In the genomic region with DNA sequence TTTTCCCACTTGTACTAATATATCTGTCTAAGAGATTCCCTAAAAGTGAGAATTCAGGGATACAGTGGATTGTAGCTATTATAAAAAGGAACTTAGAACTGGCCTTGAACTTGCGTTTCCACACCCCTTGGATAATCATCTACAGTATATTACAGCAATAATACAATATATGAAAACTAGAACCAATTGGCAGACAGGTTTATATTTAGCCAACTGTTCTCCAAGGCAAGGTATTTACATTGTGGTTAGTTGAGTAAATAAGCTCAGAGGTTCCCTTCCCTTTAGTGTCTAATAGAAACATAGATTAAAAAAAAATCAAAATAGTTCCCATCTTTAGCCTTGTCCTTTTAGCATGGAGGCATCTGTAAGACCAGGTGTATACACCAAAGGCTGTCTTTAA, we compare ENCODE assay signal across 14 cellular contexts. TPM values are rescaled to one million over a fixed set of nuclear protein-coding genes. Genes with fewer than 3 reads are reported as not detected.
DNase-seq lines count a peak whose midpoint lies in the region; ATAC-seq, FAIRE-seq and TF ChIP-seq lines count a peak whose summit lies in the region.
"Had no signal": no experiment of that assay in that cellular context is flagged by ENCODE, and none has a peak within 500 bp of the region (broad histone marks: within the 10 kb centered on the region; RNA-seq: fewer than 3 reads in every experiment).

No MANE protein-coding gene starts in this region.

- in situ Hi-C loops in Panc1 (cut with HindIII; ENCODE audit: low pct_unique_long_range_greater_than_20kb, low sequenced_read_pairs): no loop called here

- intact Hi-C loops in Panc1 (cut with micrococcal nuclease; ENCODE audit: unreplicated experiment) (no loop called here), kidney (cut with DNase I) (no loop called here)

- H3K27me3 ChIP-seq in Panc1 (ENCODE audit: control insufficient read depth, insufficient read depth, low read length): no peaks in the 10 kb centered on the region
- H3K27me3 ChIP-seq in subcutaneous abdominal adipose tissue (ENCODE audit: control insufficient read depth in 5 of 5, insufficient read depth in 4 of 5, low read length in 5 of 5): no peaks in the 10 kb centered on the region

- H3K9me3 ChIP-seq in Panc1 (ENCODE audit: control insufficient read depth, insufficient read depth, low read depth, low read length): no peaks in the 10 kb centered on the region
- H3K9me3 ChIP-seq in kidney (ENCODE audit: control insufficient read depth in 1 of 2, low read length in 2 of 2): no peaks in the 10 kb centered on the region
- H3K9me3 ChIP-seq in subcutaneous abdominal adipose tissue (ENCODE audit: control insufficient read depth in 5 of 5, low read length in 5 of 5): no peaks in the 10 kb centered on the region

- ATAC-seq in Panc1: peak; percentile 75
- ATAC-seq: activated CD8-positive, alpha-beta memory T cell treated with anti-CD3 and anti-CD28 coated beads, Interleukin-2, amount 10 ng/mL, durations not matched to agents 7 days and 5 days; T-helper 17 cell had no signal

- H3K4me3 ChIP-seq in Panc1 (ENCODE audit: low read depth in 2 of 2, low read length in 2 of 2): no peak overlapping the region
- H3K4me3 ChIP-seq in kidney (ENCODE audit: low read length in 2 of 2): no peak overlapping the region
- no peak overlapping the region for H3K4me3 ChIP-seq in subcutaneous abdominal adipose tissue (ENCODE audit: low read depth in 1 of 5, low read length in 5 of 5)

- POLR2A ChIA-PET in Panc1 (lab: Charles Lee): no interaction called here

- peak in 2 of 3 experiments; percentile 17 to 54 for DNase-seq in NCI-H1417 (lab: John Stamatoyannopoulos, UW)
- no peak for DNase-seq in NCI-H1417 treated with DMSO at 0.1 percent for 48 hours (lab: John Stamatoyannopoulos, UW)
- no peak for DNase-seq in Panc1 (ENCODE audit: low read depth, low spot score)
- no peak for DNase-seq in kidney
- no peak for DNase-seq in GDM1 (lab: John Stamatoyannopoulos, UW)
- DNase-seq in D721Med (ENCODE audit: insufficient read length, low spot score): no peak
- DNase-seq in D341Med (ENCODE audit: low spot score): no peak
- DNase-seq: activated CD8-positive, alpha-beta memory T cell treated with anti-CD3 and anti-CD28 coated beads, Interleukin-2, amount 10 ng/mL, durations not matched to agents 7 days and 5 days; caudate nucleus; occipital lobe; T-helper 17 cell had no signal

- CTCF ChIA-PET in Panc1 (lab: Charles Lee): interaction anchor here (0.6 kb wide), 1 partner anchor 19 kb away, joined by 8 read pairs; no protein-coding TSS in a partner anchor

- H3K27ac ChIP-seq in Panc1 (ENCODE audit: low read length) (peak overlapping the region; percentile 81), kidney (ENCODE audit: low read depth in 2 of 2, low read length in 2 of 2) (peak overlapping the region; percentile 52 to 79), subcutaneous abdominal adipose tissue (ENCODE audit: low read depth, low read length) (peak overlapping the region; percentile 100)

- TF ChIP-seq CTCF in Panc1 (IDR thresholded peaks at IDR 0.05) (no peak), kidney (IDR thresholded peaks at IDR 0.05; ENCODE audit: borderline replicate concordance, extremely low read depth, insufficient read depth) (no peak), D721Med (IDR thresholded peaks at IDR 0.05; ENCODE audit: insufficient read depth, missing control alignments) (no peak)

- H3K9ac ChIP-seq in kidney (ENCODE audit: low read length in 2 of 2) (no peak overlapping the region), subcutaneous abdominal adipose tissue (ENCODE audit: low read length in 5 of 5) (peak overlapping the region in 3 of 5 donors; percentile 12 to 86 (median 15))

- H3K4me1 ChIP-seq in Panc1 (ENCODE audit: control insufficient read depth, insufficient read depth, low read length): peaks cover 37% of the 10 kb centered on the region
- peaks cover 9 to 12% of the 10 kb centered on the region in 2 donors for H3K4me1 ChIP-seq in kidney (ENCODE audit: control insufficient read depth in 1 of 2, insufficient read depth in 1 of 2, low read depth in 1 of 2, low read length in 2 of 2)
- H3K4me1 ChIP-seq in subcutaneous abdominal adipose tissue (ENCODE audit: control insufficient read depth in 5 of 5, insufficient read depth in 5 of 5, low read length in 5 of 5): peaks cover 5 to 69% (median 49%) of the 10 kb centered on the region in 5 donors

- H3K36me3 ChIP-seq in Panc1 (ENCODE audit: control insufficient read depth, insufficient read depth, low read length) (no peaks in the 10 kb centered on the region), kidney (ENCODE audit: control insufficient read depth in 1 of 2, insufficient read depth in 2 of 2, low read length in 2 of 2) (peaks cover 5 to 6% of the 10 kb centered on the region in 2 donors), subcutaneous abdominal adipose tissue (ENCODE audit: control insufficient read depth in 5 of 5, insufficient read depth in 5 of 5, low read length in 5 of 5) (peaks cover 0 to 6% (median 0%) of the 10 kb centered on the region in 5 donors)

- FAIRE-seq in kidney (lab: Jason Lieb, UNC) (no peak), D721Med (lab: Jason Lieb, UNC) (no peak)
- FAIRE-seq: A204.1, HTR-8/SVneo had no signal

- BruUV-seq in Panc1 (replicated peaks; lab: Mats Ljungman, UMichigan): no TSS peak

RNA-seq across cellular contexts. Expression of a gene that starts 42.1 kb away (rescaled TPM):
- total RNA-seq in Panc1 (2021; ENCODE audit: unreplicated experiment) (155 TPM), kidney (76.1 TPM)
- 69.9 TPM for polyA plus RNA-seq in Panc1 (2012; ENCODE audit: insufficient read length)
- polyA plus RNA-seq in kidney (ENCODE audit: insufficient read depth, low read depth, low replicate concordance): 43.1 TPM

Comparison
In these comparisons a context has a peak if more than half of its experiments do, and no peak if none do; other contexts are left out.
1. DNase-seq: peak in NCI-H1417 (2 of 3); none in NCI-H1417 treated with DMSO at 0.1 percent for 48 hours (single experiment), Panc1 (single experiment), kidney (single experiment), GDM1 (single experiment), D721Med (single experiment) and D341Med (single experiment).
2. H3K9ac ChIP-seq: peak in subcutaneous abdominal adipose tissue (3 of 5); none in kidney (0 of 2).
3. Peak in every context shown above with its lines, with median percentiles within 50 percentile points of each other: H3K27ac ChIP-seq.